In genomic region chr5:35317586-35317985, GRCh38 we compare ENCODE assay signal across 14 cellular contexts.
DNase-seq lines count a peak whose midpoint lies in the region; ATAC-seq and TF ChIP-seq lines count a peak whose summit lies in the region.
"Had no signal": no experiment of that assay in that cellular context is flagged by ENCODE, and none has a peak within 500 bp of the region (broad histone marks: within the 10 kb centered on the region; RNA-seq: fewer than 3 reads in every experiment).

No MANE protein-coding gene starts in this region.

- peak overlapping the region; percentile 5 for H3K9ac ChIP-seq in smooth muscle cell (ENCODE audit: low read depth)
- H3K9ac ChIP-seq: GM23248 had no signal

- H3K9me3 Mint-ChIP-seq in memory B cell, result peaks cover 3% of the 10 kb centered on the region

- no peaks in the 10 kb centered on the region for H3K79me2 ChIP-seq in smooth muscle cell (ENCODE audit: low read depth)

- no peak overlapping the region for H2AFZ ChIP-seq in smooth muscle cell (ENCODE audit: low read depth)
- H2AFZ ChIP-seq: GM23248 had no signal

- peak overlapping the region; percentile 14 for H3K27ac Mint-ChIP-seq in memory B cell
- H3K27ac Mint-ChIP-seq: CD8-positive, alpha-beta memory T cell had no signal

- TF ChIP-seq EP300 in esophagus muscularis mucosa (IDR thresholded peaks at IDR 0.05), result no peak

- ATAC-seq in memory B cell (ENCODE audit: low read depth) (no peak), upper lobe of right lung (no peak)
- ATAC-seq: HCT116 had no signal

- TF ChIP-seq CTCF in smooth muscle cell (IDR thresholded peaks at IDR 0.05; ENCODE audit: borderline replicate concordance, insufficient read depth, poor library complexity, severe bottlenecking), result no peak
- no peak for TF ChIP-seq CTCF in esophagus muscularis mucosa (IDR thresholded peaks at IDR 0.05)
- TF ChIP-seq CTCF in upper lobe of right lung (IDR thresholded peaks at IDR 0.05), result no peak

- no peak for TF ChIP-seq POLR2A in esophagus muscularis mucosa (IDR thresholded peaks at IDR 0.05; ENCODE audit: low read depth)

- no peaks in the 10 kb centered on the region for H3K36me3 Mint-ChIP-seq in memory B cell
- H3K36me3 Mint-ChIP-seq: CD8-positive, alpha-beta memory T cell had no signal

- peaks cover 26% of the 10 kb centered on the region for H3K4me1 ChIP-seq in smooth muscle cell (ENCODE audit: low read depth)
- no peaks in the 10 kb centered on the region for H3K4me1 ChIP-seq in esophagus muscularis mucosa
- no peaks in the 10 kb centered on the region for H3K4me1 ChIP-seq in upper lobe of right lung
- H3K4me1 ChIP-seq: Caco-2 had no signal

- H3K4me3 Mint-ChIP-seq in memory B cell, result no peak overlapping the region

- DNase-seq in NCI-H748 (lab: John Stamatoyannopoulos, UW; ENCODE audit: unreplicated experiment), result peak; percentile 32
- DNase-seq in NCI-H748 treated with DMSO at 0.1 percent for 48 hours (lab: John Stamatoyannopoulos, UW), result no peak
- no peak for DNase-seq in memory B cell (ENCODE audit: low spot score in 2 of 2)
- DNase-seq in smooth muscle cell (lab: John Stamatoyannopoulos, UW; ENCODE audit: unreplicated experiment), result no peak
- no peak for DNase-seq in esophagus muscularis mucosa (ENCODE audit: extremely low spot score)
- DNase-seq in activated CD4-positive, alpha-beta T cell treated with anti-CD3 and anti-CD28 coated beads for 48 hours, result no peak
- no peak for DNase-seq in upper lobe of right lung
- DNase-seq in activated naive CD4-positive, alpha-beta T cell (lab: John Stamatoyannopoulos, UW), result no peak
- DNase-seq: Caco-2; CD8-positive, alpha-beta memory T cell; IMR-90 had no signal

- H3F3A ChIP-seq in smooth muscle cell (ENCODE audit: low read depth), result peaks cover 11% of the 10 kb centered on the region

- H3K36me3 ChIP-seq in smooth muscle cell (ENCODE audit: low read depth) (no peaks in the 10 kb centered on the region), esophagus muscularis mucosa (no peaks in the 10 kb centered on the region), upper lobe of right lung (no peaks in the 10 kb centered on the region)

- intact Hi-C loops in esophagus muscularis mucosa (cut with DNase I), result no loop called here
- intact Hi-C loops in upper lobe of right lung (cut with DNase I), result no loop called here

- H3K9me3 ChIP-seq in smooth muscle cell (replicated peaks; ENCODE audit: low read depth) (no peaks in the 10 kb centered on the region), esophagus muscularis mucosa (no peaks in the 10 kb centered on the region), upper lobe of right lung (no peaks in the 10 kb centered on the region)
- H3K9me3 ChIP-seq: Caco-2 had no signal

- H3K27ac ChIP-seq in smooth muscle cell (ENCODE audit: low read depth), result peak overlapping the region; percentile 67
- no peak overlapping the region for H3K27ac ChIP-seq in esophagus muscularis mucosa (replicated peaks in 1 of 4)
- no peak overlapping the region for H3K27ac ChIP-seq in upper lobe of right lung
- H3K27ac ChIP-seq: 22Rv1, GM23248 had no signal

- H3K4me2 ChIP-seq in smooth muscle cell, result no peak overlapping the region

- H3K4me1 Mint-ChIP-seq in memory B cell, result no peaks in the 10 kb centered on the region

- H4K20me1 ChIP-seq in smooth muscle cell (ENCODE audit: low read depth), result no peaks in the 10 kb centered on the region

- H3K4me3 ChIP-seq in smooth muscle cell (no peak overlapping the region), esophagus muscularis mucosa (no peak overlapping the region), upper lobe of right lung (no peak overlapping the region)
- H3K4me3 ChIP-seq: GM23248 had no signal

- WGBS in smooth muscle cell (ENCODE audit: low lambda C conversion rate), result 92% methylated on average over 2 of the region's 2 CpGs
- 64% methylated on average over 2 of the region's 2 CpGs for WGBS in esophagus muscularis mucosa

- no peaks in the 10 kb centered on the region for H3K27me3 ChIP-seq in smooth muscle cell (ENCODE audit: low read depth)
- H3K27me3 ChIP-seq in esophagus muscularis mucosa, result no peaks in the 10 kb centered on the region
- no peaks in the 10 kb centered on the region for H3K27me3 ChIP-seq in upper lobe of right lung

- H3K27me3 Mint-ChIP-seq in memory B cell, result no peaks in the 10 kb centered on the region
